In genomic region chr12:110737016-110737415, GRCh38 we compare ENCODE assay signal across 8 cellular contexts. TPM values are rescaled to one million over a fixed set of nuclear protein-coding genes. Genes with fewer than 3 reads are reported as not detected.
A peak's percentile ranks its signal among the peaks of the same experiment; 100 is the strongest.
DNase-seq lines count a peak whose midpoint lies in the region; ATAC-seq and TF ChIP-seq lines count a peak whose summit lies in the region.
"Not testable (repeated sequence)": the region's sequence is repeated elsewhere in the genome, so short reads cannot be mapped to it uniquely, and the experiment has no call there.

No MANE protein-coding gene starts in this region.

- not testable (repeated sequence) for ATAC-seq in CD4-positive, alpha-beta T cell (ENCODE audit: poor library complexity); T-cell (replicated peaks in 1 of 4); activated naive CD8-positive, alpha-beta T cell treated with anti-CD3 and anti-CD28 coated beads, Interleukin-2, amount 50 U/mL, for 24 hours; stimulated activated effector memory CD8-positive, alpha-beta T cell treated with anti-CD3 and anti-CD28 coated beads, Interleukin-12 subunit alpha, Interleukin-12 subunit beta, amount 100 ng/mL, for 72 hours

- POLR2A ChIA-PET in CD4-positive, alpha-beta T cell (lab: Charles Lee) = interaction anchor here (0.6 kb wide), 1 partner anchor 452 kb away, joined by 4 read pairs; no protein-coding TSS in a partner anchor
- POLR2A ChIA-PET in T-cell (lab: Charles Lee) = interaction anchor here in 1 of 2 donors (0.7 kb wide), 1 partner anchor 1229 kb away, joined by 3 read pairs; no protein-coding TSS in a partner anchor

- not testable (repeated sequence) for H3K9me3 Mint-ChIP-seq in CD4-positive, alpha-beta T cell; T-cell; activated T-cell treated with anti-CD3 and anti-CD28 coated beads, Interleukin-2, amount 50 U/mL, for 24 hours; activated naive CD8-positive, alpha-beta T cell treated with anti-CD3 and anti-CD28 coated beads, Interleukin-2, amount 50 U/mL, for 24 hours; mesothelial cell of epicardium; stimulated activated effector memory CD8-positive, alpha-beta T cell treated with anti-CD3 and anti-CD28 coated beads, Interleukin-12 subunit alpha, Interleukin-12 subunit beta, amount 100 ng/mL, for 72 hours

- H3K27me3 ChIP-seq in CD4-positive, alpha-beta T cell (ENCODE audit: control insufficient read depth, insufficient read depth, low read length) = not testable (repeated sequence)

- DNase-seq in CD4-positive, alpha-beta T cell; T-cell; activated T-cell treated with anti-CD3 and anti-CD28 coated beads, Interleukin-2, amount 50 U/mL, for 24 hours; activated naive CD8-positive, alpha-beta T cell treated with anti-CD3 and anti-CD28 coated beads, Interleukin-2, amount 50 U/mL, for 24 hours; mesothelial cell of epicardium (ENCODE audit: low spot score in 2 of 2, unreplicated experiment in 2 of 2); stimulated activated effector memory CD8-positive, alpha-beta T cell treated with anti-CD3 and anti-CD28 coated beads, Interleukin-12 subunit alpha, Interleukin-12 subunit beta, amount 100 ng/mL, for 72 hours (ENCODE audit: low spot score in 2 of 2): not testable (repeated sequence)
- DNase-seq in HT1080 (ENCODE audit: low read depth) = peak; percentile 45
- DNase-seq in choroid plexus epithelial cell (ENCODE audit: low read depth) = peak; percentile 52

- TF ChIP-seq CTCF in CD4-positive, alpha-beta T cell (IDR thresholded peaks at IDR 0.05); choroid plexus epithelial cell (conservative IDR thresholded peaks at IDR 0.05; ENCODE audit: low read depth, low read length); mesothelial cell of epicardium (IDR thresholded peaks at IDR 0.05; ENCODE audit: unreplicated experiment): not testable (repeated sequence)

- H3K27me3 Mint-ChIP-seq in CD4-positive, alpha-beta T cell; T-cell; activated T-cell treated with anti-CD3 and anti-CD28 coated beads, Interleukin-2, amount 50 U/mL, for 24 hours; activated naive CD8-positive, alpha-beta T cell treated with anti-CD3 and anti-CD28 coated beads, Interleukin-2, amount 50 U/mL, for 24 hours; mesothelial cell of epicardium (ENCODE audit: low read depth): not testable (repeated sequence)

- not testable (repeated sequence) for H3K27ac ChIP-seq in CD4-positive, alpha-beta T cell (ENCODE audit: low read depth, low read length)

- H3K4me3 ChIP-seq in choroid plexus epithelial cell (ENCODE audit: low read depth, low read length) = not testable (repeated sequence)

- H3K9me3 ChIP-seq in CD4-positive, alpha-beta T cell (ENCODE audit: control insufficient read depth, low read length) = not testable (repeated sequence)

- peaks cover 69% of the 10 kb centered on the region for H3K36me3 Mint-ChIP-seq in CD4-positive, alpha-beta T cell (ENCODE audit: low read depth)
- H3K36me3 Mint-ChIP-seq in T-cell (peaks cover 16% of the 10 kb centered on the region), mesothelial cell of epicardium (peaks cover 11% of the 10 kb centered on the region)
- H3K36me3 Mint-ChIP-seq in activated T-cell treated with anti-CD3 and anti-CD28 coated beads, Interleukin-2, amount 50 U/mL, for 24 hours (ENCODE audit: low read depth) = peaks cover 94% of the 10 kb centered on the region
- H3K36me3 Mint-ChIP-seq in activated naive CD8-positive, alpha-beta T cell treated with anti-CD3 and anti-CD28 coated beads, Interleukin-2, amount 50 U/mL, for 24 hours (ENCODE audit: low read depth) = peaks cover 63% of the 10 kb centered on the region
- peaks cover 100% of the 10 kb centered on the region for H3K36me3 Mint-ChIP-seq in stimulated activated effector memory CD8-positive, alpha-beta T cell treated with anti-CD3 and anti-CD28 coated beads, Interleukin-12 subunit alpha, Interleukin-12 subunit beta, amount 100 ng/mL, for 72 hours

- CTCF ChIA-PET in CD4-positive, alpha-beta T cell (lab: Charles Lee) = not testable (repeated sequence)
- CTCF ChIA-PET in T-cell (lab: Charles Lee) = interaction anchor here in 1 of 2 donors (1.0 kb wide), 1 partner anchor 10 kb away, joined by 5 read pairs; no protein-coding TSS in a partner anchor

- peaks cover 90% of the 10 kb centered on the region for H3K4me1 Mint-ChIP-seq in CD4-positive, alpha-beta T cell (ENCODE audit: low read depth)
- H3K4me1 Mint-ChIP-seq in T-cell (peaks cover 78 to 86% (median 82%) of the 10 kb centered on the region in 3 donors), mesothelial cell of epicardium (peaks cover 50% of the 10 kb centered on the region)
- H3K4me1 Mint-ChIP-seq in activated T-cell treated with anti-CD3 and anti-CD28 coated beads, Interleukin-2, amount 50 U/mL, for 24 hours (ENCODE audit: low read depth) = peaks cover 78% of the 10 kb centered on the region
- H3K4me1 Mint-ChIP-seq in activated naive CD8-positive, alpha-beta T cell treated with anti-CD3 and anti-CD28 coated beads, Interleukin-2, amount 50 U/mL, for 24 hours = peaks cover 77% of the 10 kb centered on the region
- peaks cover 65% of the 10 kb centered on the region for H3K4me1 Mint-ChIP-seq in stimulated activated effector memory CD8-positive, alpha-beta T cell treated with anti-CD3 and anti-CD28 coated beads, Interleukin-12 subunit alpha, Interleukin-12 subunit beta, amount 100 ng/mL, for 72 hours

- intact Hi-C loops in CD4-positive, alpha-beta T cell (cut with DNase I, micrococcal nuclease) = loop anchor here (5.0 to 10.0 kb wide), 3 partner anchors 88 to 235 kb away; partner anchors contain the start of genes RAD9B (in 1 of the 2) and VPS29 (in 1 of the 2)

- peak overlapping the region; percentile 59 for H3K4me3 Mint-ChIP-seq in CD4-positive, alpha-beta T cell
- H3K4me3 Mint-ChIP-seq in T-cell = peak overlapping the region; percentile 17 to 94 (median 39)
- peak overlapping the region; percentile 51 for H3K4me3 Mint-ChIP-seq in activated T-cell treated with anti-CD3 and anti-CD28 coated beads, Interleukin-2, amount 50 U/mL, for 24 hours
- not testable (repeated sequence) for H3K4me3 Mint-ChIP-seq in activated naive CD8-positive, alpha-beta T cell treated with anti-CD3 and anti-CD28 coated beads, Interleukin-2, amount 50 U/mL, for 24 hours; mesothelial cell of epicardium
- H3K4me3 Mint-ChIP-seq in stimulated activated effector memory CD8-positive, alpha-beta T cell treated with anti-CD3 and anti-CD28 coated beads, Interleukin-12 subunit alpha, Interleukin-12 subunit beta, amount 100 ng/mL, for 72 hours = peak overlapping the region; percentile 94

- H3K27ac Mint-ChIP-seq in CD4-positive, alpha-beta T cell = peak overlapping the region; percentile 98
- peak overlapping the region; percentile 44 to 85 for H3K27ac Mint-ChIP-seq in T-cell
- H3K27ac Mint-ChIP-seq in activated T-cell treated with anti-CD3 and anti-CD28 coated beads, Interleukin-2, amount 50 U/mL, for 24 hours = peak overlapping the region; percentile 89
- peak overlapping the region; percentile 59 for H3K27ac Mint-ChIP-seq in activated naive CD8-positive, alpha-beta T cell treated with anti-CD3 and anti-CD28 coated beads, Interleukin-2, amount 50 U/mL, for 24 hours
- H3K27ac Mint-ChIP-seq in mesothelial cell of epicardium = peak overlapping the region; percentile 64
- peak overlapping the region; percentile 70 for H3K27ac Mint-ChIP-seq in stimulated activated effector memory CD8-positive, alpha-beta T cell treated with anti-CD3 and anti-CD28 coated beads, Interleukin-12 subunit alpha, Interleukin-12 subunit beta, amount 100 ng/mL, for 72 hours

RNA-seq across cellular contexts. Expression of gene PPP1CC, which starts 5.7 kb away (rescaled TPM):
- total RNA-seq in CD4-positive, alpha-beta T cell = 100 to 1,000 TPM; 146 to 150 TPM
- total RNA-seq in HT1080 (2014; rRNA removed; shearing (Covaris generic)) = 139 and 186 TPM in 2 replicates
- 193 and 211 TPM in 2 replicates for polyA plus RNA-seq in HT1080 (2015; cell fraction: cytosol; rRNA removed)
- 155 and 189 TPM in 2 replicates for polyA plus RNA-seq in HT1080 (2015; cell fraction: nucleus; rRNA removed)
- 100 to 1,000 TPM; 113 to 154 (median 134) TPM for total RNA-seq in T-cell
- 147 to 156 TPM (median 150 TPM) in 3 replicates for total RNA-seq in mesothelial cell of epicardium

RNA-seq across cellular contexts. Expression of gene HVCN1, which starts 48.1 kb away (rescaled TPM):
- total RNA-seq in CD4-positive, alpha-beta T cell = 1 to 10 TPM; 3.9 to 4.1 TPM
- 0.06 TPM in 1 of 2 replicates, not detected in the other for total RNA-seq in HT1080 (2014; rRNA removed; shearing (Covaris generic))
- polyA plus RNA-seq in HT1080 (2015; cell fraction: cytosol; rRNA removed) = 0.05 and 0.15 TPM in 2 replicates
- polyA plus RNA-seq in HT1080 (2015; cell fraction: nucleus; rRNA removed) = 0.25 TPM in 1 of 2 replicates, not detected in the other
- total RNA-seq in T-cell (10 to 100 TPM in 3 of 5 donors, 1 to 10 TPM in 2; 5.6 to 18.7 (median 14.2) TPM), mesothelial cell of epicardium (5.1 to 7.0 TPM (median 6.1 TPM) in 3 replicates)
